Comparison of ENCODE assay signal across 20 cellular contexts in genomic region chr1:182688436-182688835, GRCh38. TPM values are rescaled to one million over a fixed set of nuclear protein-coding genes. Genes with fewer than 3 reads are reported as not detected.
"Had no signal": no experiment of that assay in that cellular context is flagged by ENCODE, and none has a peak within 500 bp of the region (broad histone marks: within the 10 kb centered on the region; RNA-seq: fewer than 3 reads in every experiment).

No MANE protein-coding gene starts in this region.

- H3K36me3 ChIP-seq: breast epithelium, upper lobe of left lung had no signal

- H3K27ac ChIP-seq: breast epithelium, upper lobe of left lung had no signal

- H3K9me3 ChIP-seq: breast epithelium, upper lobe of left lung had no signal

- H3K27me3 ChIP-seq: breast epithelium, upper lobe of left lung had no signal

- H3K4me3 ChIP-seq: breast epithelium, upper lobe of left lung had no signal

- ATAC-seq: activated CD8-positive, alpha-beta memory T cell treated with anti-CD3 and anti-CD28 coated beads, Interleukin-2, amount 10 ng/mL, durations not matched to agents 7 days and 5 days; esophagus mucosa; left colon; naive thymus-derived CD4-positive, alpha-beta T cell had no signal

- DNase-seq: activated CD4-positive, alpha-beta T cell treated with anti-CD3 and anti-CD28 coated beads, Interleukin-2, amount 50 U/mL, for 48 hours; activated CD8-positive, alpha-beta memory T cell treated with anti-CD3 and anti-CD28 coated beads, Interleukin-2, amount 10 ng/mL, durations not matched to agents 7 days and 5 days; activated effector memory CD4-positive, alpha-beta T cell treated with Interleukin-2 at 50 U/mL for 16 hours; activated T-cell treated with anti-CD3 and anti-CD28 coated beads, Interleukin-2, amount 50 U/mL, for 24 hours; aorta; endodermal cell; left colon; naive thymus-derived CD4-positive, alpha-beta T cell; stimulated activated CD4-positive, alpha-beta T cell treated with anti-CD3 and anti-CD28 coated beads, Interleukin-4, amount 100 ng/mL, for 4 hours; upper lobe of left lung had no signal

- H3K4me3 Mint-ChIP-seq: activated CD8-positive, alpha-beta memory T cell treated with anti-CD3 and anti-CD28 coated beads, Interleukin-2, amount 10 ng/mL, durations not matched to agents 7 days and 5 days; activated naive CD8-positive, alpha-beta T cell; activated T-cell treated with anti-CD3 and anti-CD28 coated beads, Interleukin-2, amount 50 U/mL, for 24 hours; endodermal cell; naive thymus-derived CD4-positive, alpha-beta T cell had no signal

- H3K4me1 Mint-ChIP-seq: activated CD8-positive, alpha-beta memory T cell treated with anti-CD3 and anti-CD28 coated beads, Interleukin-2, amount 10 ng/mL, durations not matched to agents 7 days and 5 days had no signal

- H3K27ac Mint-ChIP-seq: activated CD8-positive, alpha-beta memory T cell treated with anti-CD3 and anti-CD28 coated beads, Interleukin-2, amount 10 ng/mL, durations not matched to agents 7 days and 5 days; activated naive CD8-positive, alpha-beta T cell; activated T-cell treated with anti-CD3 and anti-CD28 coated beads, Interleukin-2, amount 50 U/mL, for 24 hours; endodermal cell; naive thymus-derived CD4-positive, alpha-beta T cell had no signal

RNA-seq across cellular contexts. Expression of gene RGS8, which starts 4.0 kb away (rescaled TPM):
- total RNA-seq: activated CD8-positive, alpha-beta memory T cell treated with anti-CD3 and anti-CD28 coated beads, Interleukin-2, amount 10 ng/mL, durations not matched to agents 7 days and 5 days; breast epithelium; dermis microvascular lymphatic vessel endothelial cell; esophagus mucosa; glomerular endothelial cell; left colon; lung microvascular endothelial cell; mononuclear cell; naive thymus-derived CD4-positive, alpha-beta T cell; skeletal muscle tissue; subcutaneous adipose tissue; T-helper 1 cell treated with Interleukin-12 subunit alpha and Interleukin-12 subunit beta and Interleukin-4 antibody, amounts not matched to agents 30 ng/mL and 1 ng/mL, for 36 hours had no signal
